ENCODE assay signal across 8 cellular contexts in the genomic region with DNA sequence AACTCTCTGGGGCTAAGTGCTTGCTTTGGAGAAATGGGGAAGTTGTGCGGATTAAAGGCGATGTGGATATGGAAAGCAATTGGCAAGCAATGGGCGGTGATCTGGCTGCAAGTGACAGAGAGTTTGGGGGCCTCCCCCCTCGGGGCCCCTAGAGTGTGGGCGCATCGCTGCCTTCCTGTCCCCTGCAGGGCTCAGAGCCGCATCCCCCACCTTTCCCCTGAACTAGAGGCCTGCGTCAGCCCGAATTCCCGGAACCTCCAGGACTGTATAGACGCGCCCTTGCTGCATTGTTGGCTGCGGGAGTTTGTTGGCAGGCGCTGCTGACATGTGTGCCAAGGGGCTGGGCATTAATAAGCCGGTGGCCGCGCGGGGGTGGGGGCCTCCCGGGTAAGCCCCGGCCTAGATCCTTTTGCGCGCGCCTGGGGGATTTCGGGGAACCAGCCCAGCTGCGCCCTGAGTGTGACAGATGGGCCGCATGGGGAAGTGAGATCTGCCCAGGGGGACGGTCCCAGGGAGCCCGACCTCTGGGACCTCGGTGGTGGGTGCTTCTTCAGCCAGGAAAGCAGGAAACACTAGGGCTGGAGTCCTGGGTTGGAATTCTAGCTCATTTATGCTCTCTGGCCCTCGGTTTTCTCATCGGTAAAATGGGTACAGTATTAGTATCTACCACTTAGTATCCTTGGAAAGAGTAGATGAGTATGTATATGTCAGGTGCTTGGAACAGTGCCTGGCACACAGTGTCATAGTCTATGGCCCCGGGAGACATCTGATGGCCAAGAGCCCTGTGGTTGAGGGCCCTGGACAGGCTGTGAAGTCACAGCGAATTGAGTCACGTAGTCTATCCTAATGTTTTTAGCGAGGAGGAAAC. TPM values are rescaled to one million over a fixed set of nuclear protein-coding genes. Genes with fewer than 3 reads are reported as not detected.
A peak's percentile ranks its signal among the peaks of the same experiment; 100 is the strongest.
DNase-seq lines count a peak whose midpoint lies in the region; ATAC-seq, FAIRE-seq and TF ChIP-seq lines count a peak whose summit lies in the region.

No MANE protein-coding gene starts in this region.

- H3K9me3 Mint-ChIP-seq in naive thymus-derived CD8-positive, alpha-beta T cell: no peaks in the 10 kb centered on the region

- H3K4me1 ChIP-seq in A549 (peaks cover 12% of the 10 kb centered on the region), OCI-LY7 (ENCODE audit: insufficient read depth, low read length, poor library complexity, severe bottlenecking) (peaks cover 50% of the 10 kb centered on the region), stomach (peaks cover 33 to 61% (median 49%) of the 10 kb centered on the region in 4 donors)

- H3K27ac ChIP-seq in A549: peak overlapping the region; percentile 90 to 94
- H3K27ac ChIP-seq in OCI-LY7 (ENCODE audit: low read depth, low read length, poor library complexity, severe bottlenecking): peak overlapping the region; percentile 84
- peak overlapping the region; percentile 80 to 96 (median 92) for H3K27ac ChIP-seq in stomach

- peaks cover 17% of the 10 kb centered on the region for H3K36me3 ChIP-seq in OCI-LY7 (ENCODE audit: insufficient read depth, low read length)
- H3K36me3 ChIP-seq in stomach: peaks cover 0 to 6% (median 3%) of the 10 kb centered on the region in 4 donors

- TF ChIP-seq CTCF in A549 (IDR thresholded peaks at IDR 0.05) (no peak), OCI-LY7 (conservative IDR thresholded peaks at IDR 0.05; ENCODE audit: low read length) (no peak), stomach (IDR thresholded peaks at IDR 0.05) (no peak)

- peaks cover 56% of the 10 kb centered on the region for H3K79me2 ChIP-seq in OCI-LY7 (ENCODE audit: insufficient read depth, low read depth, low read length)

- no TSS peak for BruUV-seq in OCI-LY7 (replicated peaks; lab: Mats Ljungman, UMichigan)

- DNase-seq in A549 (ENCODE audit: low read depth in 1 of 2, low spot score in 1 of 2): peak; percentile 33 to 37
- peak; percentile 65 for DNase-seq in OCI-LY7 (ENCODE audit: low spot score)
- peak; percentile 20 for DNase-seq in activated T-helper 1 cell treated with Interleukin-2 at 50 U/mL for 16 hours (ENCODE audit: low read depth)
- DNase-seq in fibroblast of gingiva (ENCODE audit: low read depth): peak; percentile 71
- DNase-seq in naive thymus-derived CD8-positive, alpha-beta T cell: peak in 9 of 10 donors; percentile 25 to 65 (median 56)
- peak; percentile 88 for DNase-seq in stomach

- H3K4me3 ChIP-seq in A549 (peak overlapping the region; percentile 84), OCI-LY7 (ENCODE audit: low read depth, low read length, poor library complexity, severe bottlenecking) (peak overlapping the region; percentile 94), stomach (peak overlapping the region; percentile 84 to 99 (median 92))

- peaks cover 0 to under 1% (median 0%) of the 10 kb centered on the region in 3 donors for H3K36me3 Mint-ChIP-seq in naive thymus-derived CD8-positive, alpha-beta T cell

- intact Hi-C loops in OCI-LY7 (cut with micrococcal nuclease; ENCODE audit: unreplicated experiment): loop anchor here (1.0 to 5.0 kb wide), 4 partner anchors 12 to 165 kb away; a partner anchor contains a TSS
- intact Hi-C loops in stomach (cut with DNase I; ENCODE audit: low total_unique reads): no loop called here

- H3K27me3 ChIP-seq in stomach: no peaks in the 10 kb centered on the region

- H3K27ac Mint-ChIP-seq in naive thymus-derived CD8-positive, alpha-beta T cell: peak overlapping the region; percentile 49 to 95 (median 90)

- no peaks in the 10 kb centered on the region for H4K20me1 ChIP-seq in OCI-LY7 (ENCODE audit: insufficient read depth, low read length)

- FAIRE-seq in A549 (lab: Jason Lieb, UNC): no peak

- CTCF ChIA-PET in A549 (lab: Yijun Ruan, JAX) (interaction anchor here (1.0 to 24.4 kb wide), 17 partner anchors 11 to 253 kb away, joined by 3 to 320 read pairs (median 5); a partner anchor contains a TSS), OCI-LY7 (lab: Charles Lee; ENCODE audit: unreplicated experiment) (interaction anchor here (1.0 to 1.7 kb wide), 2 partner anchors 93 to 257 kb away, joined by 3 read pairs; no protein-coding TSS in a partner anchor)

- peaks cover 11 to 55% (median 39%) of the 10 kb centered on the region in 4 donors for H3K4me1 Mint-ChIP-seq in naive thymus-derived CD8-positive, alpha-beta T cell

- peak; percentile 47 to 63; a peak in 5 of 6 replicates for ATAC-seq in A549
- peak; percentile 39 for ATAC-seq in GM18873 (IDR thresholded peaks at IDR 0.05; ENCODE audit: low FRiP score, unreplicated experiment)
- peak; percentile 57 for ATAC-seq in HG03354 (IDR thresholded peaks at IDR 0.05; ENCODE audit: poor library complexity, severe bottlenecking, unreplicated experiment)
- ATAC-seq in naive thymus-derived CD8-positive, alpha-beta T cell: peak; percentile 48 to 56

- TF ChIP-seq EP300 in A549 (IDR thresholded peaks at IDR 0.05) (no peak), stomach (IDR thresholded peaks at IDR 0.05) (no peak)

- POLR2A ChIA-PET in A549 (lab: Yijun Ruan, JAX): interaction anchor here (0.6 to 1.4 kb wide), 3 partner anchors 25 to 898 kb away, joined by 5 to 16 read pairs (median 7); no protein-coding TSS in a partner anchor
- POLR2A ChIA-PET in OCI-LY7 (lab: Charles Lee): interaction anchor here (0.6 to 1.2 kb wide), 4 partner anchors 8 to 1309 kb away, joined by 3 to 5 read pairs (median 4); no protein-coding TSS in a partner anchor
- POLR2A ChIA-PET in naive thymus-derived CD8-positive, alpha-beta T cell (lab: Charles Lee): interaction anchor here (1.0 to 8.7 kb wide), 10 partner anchors 9 to 200 kb away, joined by 3 to 162 read pairs (median 4); a partner anchor contains a TSS

- 16% methylated on average over 28 of the region's 35 CpGs for WGBS in A549 (ENCODE audit: missing lambda C conversion rate)
- WGBS in stomach, 5 donors: 3 to 6% (median 5%) methylated on average over 25 to 35 of the region's 35 CpGs

- TF ChIP-seq RAD21 in A549 (conservative IDR thresholded peaks at IDR 0.05 in 1 of 2, IDR thresholded peaks at IDR 0.05 in 1 of 2): no peak

- H3K9me3 ChIP-seq in A549: peaks cover 8% of the 10 kb centered on the region
- peaks cover 12% of the 10 kb centered on the region for H3K9me3 ChIP-seq in OCI-LY7 (ENCODE audit: low read length)
- no peaks in the 10 kb centered on the region for H3K9me3 ChIP-seq in stomach

- no peak for TF ChIP-seq POLR2A in A549 (IDR thresholded peaks at IDR 0.05; ENCODE audit: low read length)
- no peak for TF ChIP-seq POLR2A in stomach (IDR thresholded peaks at IDR 0.05)

- no peaks in the 10 kb centered on the region for H3K9me2 ChIP-seq in OCI-LY7 (ENCODE audit: insufficient read depth, low read length)

- H3K4me3 Mint-ChIP-seq in naive thymus-derived CD8-positive, alpha-beta T cell: peak overlapping the region; percentile 90 to 99 (median 94)

- H3K4me2 ChIP-seq in A549: peak overlapping the region; percentile 87
- H3K4me2 ChIP-seq in OCI-LY7 (ENCODE audit: low read length): peak overlapping the region; percentile 90

- H2AFZ ChIP-seq in OCI-LY7 (ENCODE audit: low read length): peak overlapping the region; percentile 55; the same call in 1 of the 2 replicates

- no peaks in the 10 kb centered on the region for H3K27me3 Mint-ChIP-seq in naive thymus-derived CD8-positive, alpha-beta T cell

TF ChIP-seq in A549, 52 proteins besides CTCF, POLR2A, EP300 and RAD21:
- TF ChIP-seq NPAS2 (CRISPR knock-in tag; IDR thresholded peaks at IDR 0.05; ENCODE audit: borderline replicate concordance) (no peak), KDM1A (IDR thresholded peaks at IDR 0.05; ENCODE audit: low read depth) (peak; percentile 86)

RNA-seq across cellular contexts. Expression of a gene that starts 1.0 kb away (rescaled TPM):
- polyA plus RNA-seq in A549 (2011; rRNA removed) (8.2 and 11.6 TPM in 2 replicates), A549 (2017; fragmentation: RNase III; extraction: RNeasy Plus Mini Kit Qiagen cat#74134 plus additional on column Dnase treatment) (8.6 to 10.0 TPM (median 9.4 TPM) in 3 replicates), stomach (1 to 10 TPM; 3.4 to 5.9 (median 3.7) TPM)
- polyA plus RNA-seq in A549 (2012; cell fraction: cytosol; rRNA removed): 7.8 and 9.8 TPM in 2 replicates
- 23.0 and 27.4 TPM in 2 replicates for polyA plus RNA-seq in A549 (2012; cell fraction: nucleus; rRNA removed)
- polyA minus RNA-seq in A549 (2011; rRNA and poly(A)+ RNA removed): 24.1 and 32.6 TPM in 2 replicates
- total RNA-seq in OCI-LY7 (2014; rRNA removed; shearing (Covaris generic)): 17.6 and 23.8 TPM in 2 replicates
- total RNA-seq in OCI-LY7 (2022) (40.0 and 42.3 TPM in 2 replicates), stomach (100 to 1,000 TPM in 2 of 5 donors, 10 to 100 TPM in 3; 21.0 to 170 (median 40.2) TPM)
- total RNA-seq in naive thymus-derived CD8-positive, alpha-beta T cell: 10 to 100 TPM; 24.3 to 25.3 TPM
- polyA plus RNA-seq in naive thymus-derived CD8-positive, alpha-beta T cell: 1 to 10 TPM; 2.0 to 3.2 (median 3.1) TPM

RNA-seq across cellular contexts. Expression of a gene that starts 44.8 kb away (rescaled TPM):
- polyA plus RNA-seq in A549 (2011; rRNA removed) (not detected in 2 replicates), A549 (2017; fragmentation: RNase III; extraction: RNeasy Plus Mini Kit Qiagen cat#74134 plus additional on column Dnase treatment) (not detected in 3 replicates), stomach (not detected)
- 0.01 TPM in 1 of 2 replicates, not detected in the other for polyA plus RNA-seq in A549 (2012; cell fraction: cytosol; rRNA removed)
- not detected in 2 replicates for polyA plus RNA-seq in A549 (2012; cell fraction: nucleus; rRNA removed)
- polyA minus RNA-seq in A549 (2011; rRNA and poly(A)+ RNA removed): not detected in 2 replicates
- not detected in 2 replicates for total RNA-seq in OCI-LY7 (2014; rRNA removed; shearing (Covaris generic))
- total RNA-seq in OCI-LY7 (2022) (0.28 and 0.29 TPM in 2 replicates), stomach (not detected)
- under 1 TPM; 0.55 to 0.70 TPM for total RNA-seq in naive thymus-derived CD8-positive, alpha-beta T cell
- under 1 TPM; 0.23 to 0.45 (median 0.29) TPM for polyA plus RNA-seq in naive thymus-derived CD8-positive, alpha-beta T cell

Comparison
In these comparisons a context has a peak if more than half of its experiments do, and no peak if none do; other contexts are left out.
1. Peak in every context shown above with its lines: DNase-seq, ATAC-seq, H3K4me3 ChIP-seq and H3K27ac ChIP-seq.
2. DNase-seq: peak in every context shown above with its lines; median percentile 88 in stomach; 71 in fibroblast of gingiva; 65 in OCI-LY7; 56 in naive thymus-derived CD8-positive, alpha-beta T cell; 35 in A549; 20 in activated T-helper 1 cell treated with Interleukin-2 at 50 U/mL for 16 hours.